Comparison of ENCODE assay signal across 8 cellular contexts in genomic region chr3:123960791-123961507, GRCh38. TPM values are rescaled to one million over a fixed set of nuclear protein-coding genes. Genes with fewer than 3 reads are reported as not detected.
DNase-seq lines count a peak whose midpoint lies in the region; ATAC-seq lines count a peak whose summit lies in the region.

CCDC14 (minus strand) TSS chr3:123961229; CDS start chr3:123961173, 56 bp downstream.

- H3K9me3 Mint-ChIP-seq in naive B cell, result no peaks in the 10 kb centered on the region
- no peaks in the 10 kb centered on the region for H3K9me3 Mint-ChIP-seq in stimulated activated effector memory CD8-positive, alpha-beta T cell treated with anti-CD3 and anti-CD28 coated beads, Interleukin-12 subunit alpha, Interleukin-12 subunit beta, amount 100 ng/mL, for 72 hours

- H4K20me1 ChIP-seq in Karpas-422 (ENCODE audit: insufficient read depth, low read depth, low read length), result no peaks in the 10 kb centered on the region

- peak within 1 kb of the TSS; percentile 92 to 98 (median 96) for H3K27ac Mint-ChIP-seq in naive B cell
- peak within 1 kb of the TSS; percentile 96 for H3K27ac Mint-ChIP-seq in stimulated activated effector memory CD8-positive, alpha-beta T cell treated with anti-CD3 and anti-CD28 coated beads, Interleukin-12 subunit alpha, Interleukin-12 subunit beta, amount 100 ng/mL, for 72 hours

- peaks cover 38% of the 10 kb centered on the region for H3K4me1 ChIP-seq in Karpas-422 (ENCODE audit: low read length)

- ATAC-seq in GM21786 (IDR thresholded peaks at IDR 0.05; ENCODE audit: unreplicated experiment) (peak; percentile 76), naive B cell (ENCODE audit: low read depth in 2 of 2) (peak; percentile 84 to 85)
- ATAC-seq in stimulated activated effector memory CD8-positive, alpha-beta T cell treated with anti-CD3 and anti-CD28 coated beads, Interleukin-12 subunit alpha, Interleukin-12 subunit beta, amount 100 ng/mL, for 72 hours, result peak; percentile 93

- no peaks in the 10 kb centered on the region for H3K27me3 ChIP-seq in Karpas-422 (ENCODE audit: low read length)

- H3K27me3 Mint-ChIP-seq in naive B cell, result peaks cover 8 to 12% (median 10%) of the 10 kb centered on the region in 3 donors

- H3K4me3 ChIP-seq in Karpas-422 (ENCODE audit: low read length), result peak within 1 kb of the TSS; percentile 76

- no peaks in the 10 kb centered on the region for H3K9me2 ChIP-seq in Karpas-422 (replicated peaks; ENCODE audit: insufficient read depth, low read length)

- no peaks in the 10 kb centered on the region for H3K9me3 ChIP-seq in Karpas-422 (ENCODE audit: low read length)

- DNase-seq in DMS79 treated with DMSO at 0.1 percent for 48 hours (lab: John Stamatoyannopoulos, UW) (peak; percentile 66), Karpas-422 (peak; percentile 94), RPMI7951 (ENCODE audit: low read depth) (peak; percentile 97), activated T-helper 1 cell treated with Interleukin-2 at 50 U/mL for 16 hours (ENCODE audit: low read depth) (peak; percentile 56), fibroblast of gingiva (ENCODE audit: low read depth) (peak; percentile 96), naive B cell (peak; percentile 56)
- peak; percentile 56 to 86 for DNase-seq in stimulated activated effector memory CD8-positive, alpha-beta T cell treated with anti-CD3 and anti-CD28 coated beads, Interleukin-12 subunit alpha, Interleukin-12 subunit beta, amount 100 ng/mL, for 72 hours (ENCODE audit: low spot score in 2 of 2)

- H3K27ac ChIP-seq in Karpas-422 (ENCODE audit: low read length), result peak within 1 kb of the TSS; percentile 54

- peaks cover 41% of the 10 kb centered on the region for H3K79me2 ChIP-seq in Karpas-422 (ENCODE audit: low read length)

- peaks cover 5% of the 10 kb centered on the region; the same call in 1 of the 2 replicates for H3K36me3 ChIP-seq in Karpas-422 (ENCODE audit: insufficient read depth, low read length)

- H3K36me3 Mint-ChIP-seq in naive B cell, result no peaks in the 10 kb centered on the region
- H3K36me3 Mint-ChIP-seq in stimulated activated effector memory CD8-positive, alpha-beta T cell treated with anti-CD3 and anti-CD28 coated beads, Interleukin-12 subunit alpha, Interleukin-12 subunit beta, amount 100 ng/mL, for 72 hours, result peaks cover 10% of the 10 kb centered on the region

- H2AFZ ChIP-seq in Karpas-422 (ENCODE audit: low read length), result peak within 1 kb of the TSS; percentile 94

- peak within 1 kb of the TSS; percentile 87 for H3K9ac ChIP-seq in Karpas-422 (ENCODE audit: low read length)

- H3K4me2 ChIP-seq in Karpas-422 (ENCODE audit: low read depth, low read length, poor library complexity, severe bottlenecking), result peak within 1 kb of the TSS; percentile 78

- peak within 1 kb of the TSS; percentile 92 to 99 (median 97) for H3K4me3 Mint-ChIP-seq in naive B cell
- peak within 1 kb of the TSS; percentile 90 for H3K4me3 Mint-ChIP-seq in stimulated activated effector memory CD8-positive, alpha-beta T cell treated with anti-CD3 and anti-CD28 coated beads, Interleukin-12 subunit alpha, Interleukin-12 subunit beta, amount 100 ng/mL, for 72 hours

- peaks cover 5 to 23% (median 18%) of the 10 kb centered on the region in 3 donors for H3K4me1 Mint-ChIP-seq in naive B cell
- H3K4me1 Mint-ChIP-seq in stimulated activated effector memory CD8-positive, alpha-beta T cell treated with anti-CD3 and anti-CD28 coated beads, Interleukin-12 subunit alpha, Interleukin-12 subunit beta, amount 100 ng/mL, for 72 hours, result peaks cover 14% of the 10 kb centered on the region

RNA-seq across cellular contexts. Expression of gene CCDC14, which starts in this region (rescaled TPM):
- 72.2 and 134 TPM in 2 replicates for total RNA-seq in Karpas-422 (2014; rRNA removed; shearing (Covaris generic); ENCODE audit: low replicate concordance)
- total RNA-seq in RPMI7951 (2014; rRNA removed; shearing (Covaris generic)), result 49.3 and 58.5 TPM in 2 replicates
- 10 to 100 TPM in 1 of 6 donors, 1 to 10 TPM in 5; 4.0 to 25.8 (median 8.0) TPM for polyA plus RNA-seq in naive B cell (ENCODE audit: low read depth in 6 of 6)

Comparison
In these comparisons a context has a peak if more than half of its experiments do, and no peak if none do; other contexts are left out.
1. Peak in every context shown above with its lines: DNase-seq, ATAC-seq, H3K4me3 ChIP-seq and H3K27ac ChIP-seq.